In genomic region chr15:66477011-66477410, GRCh38 we compare ENCODE assay signal across 14 cellular contexts. TPM values are rescaled to one million over a fixed set of nuclear protein-coding genes. Genes with fewer than 3 reads are reported as not detected.
DNase-seq lines count a peak whose midpoint lies in the region; ATAC-seq and TF ChIP-seq lines count a peak whose summit lies in the region.
"Had no signal": no experiment of that assay in that cellular context is flagged by ENCODE, and none has a peak within 500 bp of the region (broad histone marks: within the 10 kb centered on the region; RNA-seq: fewer than 3 reads in every experiment).

No MANE protein-coding gene starts in this region.

- H3K27ac Mint-ChIP-seq in CD4-positive, CD25-positive, alpha-beta regulatory T cell: peak overlapping the region; percentile 22 to 75 (median 68)
- H3K27ac Mint-ChIP-seq in IgD-negative memory B cell: peak overlapping the region in 2 of 3 donors; percentile 33 to 93
- peak overlapping the region in 8 of 9 donors; percentile 25 to 91 (median 83) for H3K27ac Mint-ChIP-seq in naive thymus-derived CD4-positive, alpha-beta T cell

- TF ChIP-seq CTCF in psoas muscle (IDR thresholded peaks at IDR 0.05): no peak

- CTCF ChIA-PET in naive thymus-derived CD4-positive, alpha-beta T cell (lab: Charles Lee): no interaction called here

- ATAC-seq in CD4-positive, CD25-positive, alpha-beta regulatory T cell (ENCODE audit: low read depth in 2 of 2): no peak
- no peak for ATAC-seq in naive thymus-derived CD4-positive, alpha-beta T cell
- no peak for ATAC-seq in psoas muscle

- peaks cover 2% of the 10 kb centered on the region for H3K4me1 ChIP-seq in CD4-positive, CD25-positive, alpha-beta regulatory T cell (ENCODE audit: control insufficient read depth, insufficient read depth, low read length, poor library complexity, severe bottlenecking)
- H3K4me1 ChIP-seq in naive thymus-derived CD4-positive, alpha-beta T cell (ENCODE audit: control insufficient read depth in 2 of 2, insufficient read depth in 2 of 2, low read length in 2 of 2): peaks cover 7 to 9% of the 10 kb centered on the region in 2 donors
- H3K4me1 ChIP-seq in psoas muscle: peaks cover 4% of the 10 kb centered on the region
- H3K4me1 ChIP-seq: testis had no signal

- H3K9me3 Mint-ChIP-seq in CD4-positive, CD25-positive, alpha-beta regulatory T cell: no peaks in the 10 kb centered on the region
- no peaks in the 10 kb centered on the region for H3K9me3 Mint-ChIP-seq in IgD-negative memory B cell
- no peaks in the 10 kb centered on the region for H3K9me3 Mint-ChIP-seq in naive thymus-derived CD4-positive, alpha-beta T cell

- DNase-seq in CD4-positive, CD25-positive, alpha-beta regulatory T cell: no peak
- DNase-seq in cerebellum (ENCODE audit: low spot score) (peak; percentile 31), psoas muscle (no peak), retina (no peak)
- DNase-seq in naive thymus-derived CD4-positive, alpha-beta T cell: no peak
- DNase-seq in stimulated activated CD4-positive, alpha-beta T cell treated with anti-CD3 and anti-CD28 coated beads, Interleukin-15, amount 100 ng/mL, for 24 hours: no peak
- DNase-seq: activated CD4-positive, alpha-beta T cell treated with anti-CD3 and anti-CD28 coated beads, Interleukin-2, amount 50 U/mL, for 1 hour; dermis blood vessel endothelial cell; NCI-H1417 treated with DMSO at 0.1 percent for 48 hours; NCI-H345; SIG-M5; T-helper 9 cell; testis had no signal

- peaks cover 22% of the 10 kb centered on the region for H3K36me3 Mint-ChIP-seq in CD4-positive, CD25-positive, alpha-beta regulatory T cell
- H3K36me3 Mint-ChIP-seq in IgD-negative memory B cell: peaks cover 4% of the 10 kb centered on the region
- peaks cover 0 to 21% (median 20%) of the 10 kb centered on the region in 5 donors for H3K36me3 Mint-ChIP-seq in naive thymus-derived CD4-positive, alpha-beta T cell

- H3K36me3 ChIP-seq in CD4-positive, CD25-positive, alpha-beta regulatory T cell (ENCODE audit: control insufficient read depth, insufficient read depth, low read length): peaks cover 14% of the 10 kb centered on the region
- H3K36me3 ChIP-seq in naive thymus-derived CD4-positive, alpha-beta T cell (ENCODE audit: control insufficient read depth in 2 of 3, insufficient read depth in 3 of 3, low read length in 3 of 3): peaks cover 0 to 15% (median 0%) of the 10 kb centered on the region in 3 experiments
- peaks cover 0 to 12% of the 10 kb centered on the region in 2 donors for H3K36me3 ChIP-seq in psoas muscle (ENCODE audit: insufficient read depth in 1 of 2, low read depth in 1 of 2)

- 85 to 98% (median 92%) methylated on average over 2 of the region's 2 CpGs for WGBS in psoas muscle, 3 donors

- no peaks in the 10 kb centered on the region for H3K27me3 ChIP-seq in CD4-positive, CD25-positive, alpha-beta regulatory T cell (ENCODE audit: control insufficient read depth, insufficient read depth, low read length)
- H3K27me3 ChIP-seq in naive thymus-derived CD4-positive, alpha-beta T cell (ENCODE audit: control insufficient read depth in 2 of 2, insufficient read depth in 2 of 2, low read length in 2 of 2): no peaks in the 10 kb centered on the region
- H3K27me3 ChIP-seq in psoas muscle (ENCODE audit: insufficient read depth in 3 of 3, low read length in 2 of 3): no peaks in the 10 kb centered on the region
- H3K27me3 ChIP-seq: testis had no signal

- H3K4me1 Mint-ChIP-seq in CD4-positive, CD25-positive, alpha-beta regulatory T cell: peaks cover 4 to 33% (median 23%) of the 10 kb centered on the region in 4 donors
- peaks cover 10 to 13% (median 11%) of the 10 kb centered on the region in 3 donors for H3K4me1 Mint-ChIP-seq in IgD-negative memory B cell
- H3K4me1 Mint-ChIP-seq in naive thymus-derived CD4-positive, alpha-beta T cell: peaks cover 13 to 42% (median 31%) of the 10 kb centered on the region in 7 donors

- no peak overlapping the region for H3K4me3 ChIP-seq in CD4-positive, CD25-positive, alpha-beta regulatory T cell (ENCODE audit: low read depth, low read length)
- H3K4me3 ChIP-seq in naive thymus-derived CD4-positive, alpha-beta T cell (ENCODE audit: low read length): no peak overlapping the region
- H3K4me3 ChIP-seq in psoas muscle: no peak overlapping the region
- H3K4me3 ChIP-seq: testis had no signal

- H3K4me3 Mint-ChIP-seq in CD4-positive, CD25-positive, alpha-beta regulatory T cell: no peak overlapping the region
- H3K4me3 Mint-ChIP-seq in IgD-negative memory B cell: no peak overlapping the region
- no peak overlapping the region for H3K4me3 Mint-ChIP-seq in naive thymus-derived CD4-positive, alpha-beta T cell

- no peaks in the 10 kb centered on the region for H3K9me3 ChIP-seq in CD4-positive, CD25-positive, alpha-beta regulatory T cell (ENCODE audit: control insufficient read depth in 2 of 2, low read length in 2 of 2)
- H3K9me3 ChIP-seq in naive thymus-derived CD4-positive, alpha-beta T cell (ENCODE audit: control insufficient read depth in 2 of 3, low read length in 3 of 3): no peaks in the 10 kb centered on the region
- no peaks in the 10 kb centered on the region for H3K9me3 ChIP-seq in psoas muscle
- H3K9me3 ChIP-seq: testis had no signal

- no peak overlapping the region for H3K27ac ChIP-seq in CD4-positive, CD25-positive, alpha-beta regulatory T cell (ENCODE audit: insufficient read depth, low read length, poor library complexity, severe bottlenecking)
- H3K27ac ChIP-seq in naive thymus-derived CD4-positive, alpha-beta T cell (ENCODE audit: low read depth, low read length): no peak overlapping the region
- H3K27ac ChIP-seq in psoas muscle: no peak overlapping the region
- H3K27ac ChIP-seq: testis had no signal

- H3K27me3 Mint-ChIP-seq in CD4-positive, CD25-positive, alpha-beta regulatory T cell: no peaks in the 10 kb centered on the region
- no peaks in the 10 kb centered on the region for H3K27me3 Mint-ChIP-seq in IgD-negative memory B cell
- H3K27me3 Mint-ChIP-seq in naive thymus-derived CD4-positive, alpha-beta T cell: no peaks in the 10 kb centered on the region

- intact Hi-C loops in naive thymus-derived CD4-positive, alpha-beta T cell (cut with micrococcal nuclease): no loop called here
- intact Hi-C loops in psoas muscle (cut with DNase I): loop anchor here in 1 of 2 donors (5.0 kb wide), 1 partner anchor 75 kb away; no protein-coding TSS in a partner anchor

- POLR2A ChIA-PET in naive thymus-derived CD4-positive, alpha-beta T cell (lab: Charles Lee): no interaction called here

RNA-seq across cellular contexts. Expression of gene SNAPC5, which starts 20.6 kb away (rescaled TPM):
- 25.6 TPM for total RNA-seq in CD4-positive, CD25-positive, alpha-beta regulatory T cell
- polyA plus RNA-seq in CD4-positive, CD25-positive, alpha-beta regulatory T cell: 10 to 100 TPM; 58.5 to 80.9 (median 72.3) TPM
- polyA plus RNA-seq in IgD-negative memory B cell: 48.4 TPM
- 10.0 TPM for total RNA-seq in cerebellum
- total RNA-seq in naive thymus-derived CD4-positive, alpha-beta T cell: 10 to 100 TPM; 20.4 to 35.9 (median 25.0) TPM
- polyA plus RNA-seq in naive thymus-derived CD4-positive, alpha-beta T cell: 10 to 100 TPM; 66.9 to 77.6 TPM
- total RNA-seq in psoas muscle: 10 to 100 TPM; 32.7 to 50.3 (median 33.4) TPM
- 10 to 100 TPM; 34.7 to 86.0 (median 51.8) TPM for polyA plus RNA-seq in psoas muscle

RNA-seq across cellular contexts. Expression of gene RPL4, which starts 27.6 kb away (rescaled TPM):
- total RNA-seq in CD4-positive, CD25-positive, alpha-beta regulatory T cell: 2,089 TPM
- polyA plus RNA-seq in CD4-positive, CD25-positive, alpha-beta regulatory T cell: 1,000 to 10,000 TPM in 2 of 4 donors, 100 to 1,000 TPM in 2; 831 to 1,327 (median 1,144) TPM
- polyA plus RNA-seq in IgD-negative memory B cell: 1,406 TPM
- total RNA-seq in cerebellum: 1,403 TPM
- total RNA-seq in naive thymus-derived CD4-positive, alpha-beta T cell: 1,000 to 10,000 TPM; 2,229 to 4,292 (median 4,136) TPM
- 1,000 to 10,000 TPM in 1 of 2 donors, 100 to 1,000 TPM in 1; 898 to 1,586 TPM for polyA plus RNA-seq in naive thymus-derived CD4-positive, alpha-beta T cell
- 1,000 to 10,000 TPM; 1,435 to 2,180 (median 2,033) TPM for total RNA-seq in psoas muscle
- polyA plus RNA-seq in psoas muscle: 1,000 to 10,000 TPM; 2,343 to 3,153 (median 2,635) TPM

RNA-seq across cellular contexts. Expression of gene ZWILCH, which starts 28.1 kb away (rescaled TPM):
- 15.1 TPM for total RNA-seq in CD4-positive, CD25-positive, alpha-beta regulatory T cell
- 10 to 100 TPM; 10.3 to 15.7 (median 11.5) TPM for polyA plus RNA-seq in CD4-positive, CD25-positive, alpha-beta regulatory T cell
- polyA plus RNA-seq in IgD-negative memory B cell: 8.0 TPM
- total RNA-seq in cerebellum: 31.1 TPM
- 10 to 100 TPM in 1 of 5 experiments, 1 to 10 TPM in 4; 5.6 to 20.3 (median 6.8) TPM for total RNA-seq in naive thymus-derived CD4-positive, alpha-beta T cell
- 1 to 10 TPM; 4.3 to 4.8 TPM for polyA plus RNA-seq in naive thymus-derived CD4-positive, alpha-beta T cell
- total RNA-seq in psoas muscle: 1 to 10 TPM; 2.2 to 4.2 (median 2.6) TPM
- polyA plus RNA-seq in psoas muscle: 1 to 10 TPM; 1.5 to 4.5 (median 2.9) TPM
